17 cellular contexts compared by ENCODE assay signal in genomic region chr7:127769696-127770400, GRCh38.
DNase-seq lines count a peak whose midpoint lies in the region; TF ChIP-seq lines count a peak whose summit lies in the region.
"Had no signal": no experiment of that assay in that cellular context is flagged by ENCODE, and none has a peak within 500 bp of the region (broad histone marks: within the 10 kb centered on the region; RNA-seq: fewer than 3 reads in every experiment).

No MANE protein-coding gene starts in this region.

- H3K9ac ChIP-seq in adipocyte (ENCODE audit: low read length) (no peak overlapping the region), skeletal muscle satellite cell (ENCODE audit: low read depth, low read length) (no peak overlapping the region)

- H3K27me3 ChIP-seq in adipocyte (replicated peaks; ENCODE audit: control insufficient read depth, insufficient read depth, low read length): no peaks in the 10 kb centered on the region
- no peaks in the 10 kb centered on the region for H3K27me3 ChIP-seq in skeletal muscle satellite cell (ENCODE audit: control insufficient read depth, insufficient read depth, low read length)
- H3K27me3 ChIP-seq: gastrocnemius medialis, right atrium auricular region had no signal

- H3K36me3 ChIP-seq in adipocyte (ENCODE audit: control insufficient read depth, insufficient read depth, low read length, severe bottlenecking) (peaks cover 9% of the 10 kb centered on the region), skeletal muscle satellite cell (ENCODE audit: insufficient read depth, low read length) (no peaks in the 10 kb centered on the region)
- H3K36me3 ChIP-seq: gastrocnemius medialis, lower lobe of right lung, right atrium auricular region had no signal

- DNase-seq in HCEC 1CT (peak; percentile 16), adipocyte (ENCODE audit: low read depth) (peak; percentile 30), fibroblast of villous mesenchyme (ENCODE audit: low read depth) (peak; percentile 37), LoVo (ENCODE audit: low spot score) (no peak), MV-4-11 (lab: John Stamatoyannopoulos, UW) (no peak), H4 (ENCODE audit: low spot score) (no peak), Kasumi-1 (lab: John Stamatoyannopoulos, UW) (no peak)
- DNase-seq: activated CD4-positive, CD25-positive, alpha-beta regulatory T cell treated with anti-CD3 and anti-CD28 coated beads, Interleukin-2, amount 50 U/mL, for 72 hours; DND-41; effector CD8-positive, alpha-beta T cell; gastrocnemius medialis; lower lobe of right lung; NCI-H82; stimulated activated CD4-positive, alpha-beta T cell treated with anti-CD3 and anti-CD28 coated beads, Interleukin-4, amount 100 ng/mL, for 1 hour; T-helper 17 cell had no signal

- H3K4me1 ChIP-seq in adipocyte (ENCODE audit: control insufficient read depth, insufficient read depth, low read length) (peaks cover 21% of the 10 kb centered on the region), skeletal muscle satellite cell (ENCODE audit: control insufficient read depth, insufficient read depth, low read length) (peaks cover 46% of the 10 kb centered on the region)

- H3K9me3 ChIP-seq in adipocyte (ENCODE audit: control insufficient read depth, low read length) (no peaks in the 10 kb centered on the region), skeletal muscle satellite cell (replicated peaks; ENCODE audit: low read length) (no peaks in the 10 kb centered on the region)
- H3K9me3 ChIP-seq: gastrocnemius medialis, lower lobe of right lung, right atrium auricular region had no signal

- no peak for TF ChIP-seq CTCF in fibroblast of villous mesenchyme (IDR thresholded peaks at IDR 0.05; ENCODE audit: insufficient read depth, low read depth, low read length)

- H3K4me2 ChIP-seq in skeletal muscle satellite cell (ENCODE audit: low read length): peak overlapping the region; percentile 68

- H3K4me3 ChIP-seq in adipocyte (ENCODE audit: low read length) (no peak overlapping the region), fibroblast of villous mesenchyme (ENCODE audit: low read depth, low read length) (no peak overlapping the region), skeletal muscle satellite cell (ENCODE audit: low read length) (peak overlapping the region; percentile 26)
- H3K4me3 ChIP-seq: gastrocnemius medialis, lower lobe of right lung, right atrium auricular region had no signal

Comparison
In these comparisons a context has a peak if more than half of its experiments do, and no peak if none do; other contexts are left out.
1. DNase-seq: peak in HCEC 1CT (single experiment), adipocyte (single experiment) and fibroblast of villous mesenchyme (single experiment); none in LoVo (single experiment), MV-4-11 (single experiment), H4 (single experiment) and Kasumi-1 (0 of 2).